ENCODE assay signal across 9 cellular contexts in genomic region chr10:90592903-90593302, GRCh38.
DNase-seq lines count a peak whose midpoint lies in the region; ATAC-seq and TF ChIP-seq lines count a peak whose summit lies in the region.
"Had no signal": no experiment of that assay in that cellular context is flagged by ENCODE, and none has a peak within 500 bp of the region (broad histone marks: within the 10 kb centered on the region; RNA-seq: fewer than 3 reads in every experiment).

No MANE protein-coding gene starts in this region.

- no peaks in the 10 kb centered on the region for H3K36me3 ChIP-seq in mesendoderm (ENCODE audit: control insufficient read depth, insufficient read depth, low read length)

- H3K27me3 ChIP-seq in mesendoderm (ENCODE audit: insufficient read depth, low read length, poor library complexity): no peaks in the 10 kb centered on the region

- no peak overlapping the region for H3K4me2 ChIP-seq in mesendoderm (ENCODE audit: low read length)

- H4K8ac ChIP-seq in mesendoderm (ENCODE audit: low read depth, low read length): no peak overlapping the region

- H3K4me1 ChIP-seq in mesendoderm (ENCODE audit: control insufficient read depth, low read depth, low read length): no peaks in the 10 kb centered on the region

- TF ChIP-seq CTCF in HFF-Myc (IDR thresholded peaks at IDR 0.05; ENCODE audit: low read depth, low read length, missing control alignments): peak; percentile 67
- peak; percentile 88 for TF ChIP-seq CTCF in choroid plexus epithelial cell (conservative IDR thresholded peaks at IDR 0.05; ENCODE audit: low read depth, low read length)
- TF ChIP-seq CTCF in omental fat pad (IDR thresholded peaks at IDR 0.05): no peak

- H3K23ac ChIP-seq in mesendoderm (ENCODE audit: low read length): no peak overlapping the region

- H3K18ac ChIP-seq in mesendoderm (ENCODE audit: low read length): no peak overlapping the region

- no peak overlapping the region for H3K9ac ChIP-seq in mesendoderm (ENCODE audit: low read length)

- DNase-seq in NCI-H2171 treated with DMSO at 0.1 percent for 48 hours (lab: John Stamatoyannopoulos, UW) (peak; percentile 23), NCI-H2171 (lab: John Stamatoyannopoulos, UW) (no peak), HFF-Myc (ENCODE audit: extremely low read depth, low read depth) (peak; percentile 32), NCI-H69 (lab: John Stamatoyannopoulos, UW) (peak; percentile 27), choroid plexus epithelial cell (ENCODE audit: low read depth) (peak; percentile 84), mesendoderm (peak; percentile 82), omental fat pad (ENCODE audit: low spot score) (no peak)

- no peak for ATAC-seq in HG03342 (IDR thresholded peaks at IDR 0.05; ENCODE audit: unreplicated experiment)
- no peak for ATAC-seq in omental fat pad (ENCODE audit: low FRiP score)
- ATAC-seq: activated T-cell treated with anti-CD3 and anti-CD28 coated beads, Interleukin-2, amount 50 U/mL, for 72 hours had no signal

- H4K5ac ChIP-seq in mesendoderm (ENCODE audit: low read length): no peak overlapping the region

- no peak overlapping the region for H2AK5ac ChIP-seq in mesendoderm (ENCODE audit: low read length)

- no peaks in the 10 kb centered on the region for H3K79me2 ChIP-seq in mesendoderm (ENCODE audit: control insufficient read depth, insufficient read depth, low read length)

- no peak overlapping the region for H2BK120ac ChIP-seq in mesendoderm (ENCODE audit: low read depth, low read length)

- no peak overlapping the region for H3K4ac ChIP-seq in mesendoderm (ENCODE audit: low read depth, low read length)

- no peak overlapping the region for H2BK5ac ChIP-seq in mesendoderm (ENCODE audit: low read length)

- no peak overlapping the region for H3K27ac ChIP-seq in mesendoderm (ENCODE audit: low read depth, low read length)

- no peaks in the 10 kb centered on the region for H3K79me1 ChIP-seq in mesendoderm (ENCODE audit: low read length)

- H3K4me3 ChIP-seq in HFF-Myc (replicated peaks; ENCODE audit: low read depth, low read length) (no peak overlapping the region), choroid plexus epithelial cell (ENCODE audit: low read depth, low read length) (no peak overlapping the region), mesendoderm (ENCODE audit: low read length) (no peak overlapping the region)

- no peak overlapping the region for H3K56ac ChIP-seq in mesendoderm (ENCODE audit: low read length)

- H2BK15ac ChIP-seq in mesendoderm (replicated peaks; ENCODE audit: low read depth): no peak overlapping the region

- no CpG with 5 or more reads among the region's 2 CpGs for WGBS in mesendoderm (ENCODE audit: extremely low coverage, insufficient coverage, low lambda C conversion rate)

Comparison
In these comparisons a context has a peak if more than half of its experiments do, and no peak if none do; other contexts are left out.
1. DNase-seq: peak in NCI-H2171 treated with DMSO at 0.1 percent for 48 hours (single experiment), HFF-Myc (single experiment), NCI-H69 (single experiment), choroid plexus epithelial cell (single experiment) and mesendoderm (single experiment); none in NCI-H2171 (single experiment) and omental fat pad (single experiment).
2. CTCF ChIP-seq: peak in HFF-Myc (single experiment) and choroid plexus epithelial cell (single experiment); none in omental fat pad (0 of 3).